ENCODE assay signal across 8 cellular contexts in genomic region chr2:231706731-231707624, GRCh38. TPM values are rescaled to one million over a fixed set of nuclear protein-coding genes. Genes with fewer than 3 reads are reported as not detected.
DNase-seq lines count a peak whose midpoint lies in the region; FAIRE-seq and TF ChIP-seq lines count a peak whose summit lies in the region.

No MANE protein-coding gene starts in this region.

- peaks cover 39% of the 10 kb centered on the region for H3F3A ChIP-seq in MM.1S (ENCODE audit: insufficient read depth, low read length)

- H4K20me1 ChIP-seq in MM.1S (ENCODE audit: insufficient read depth, low read length): peaks cover 26% of the 10 kb centered on the region

- H3K4me1 ChIP-seq in MM.1S (ENCODE audit: low read length): peaks cover 8% of the 10 kb centered on the region
- H3K4me1 ChIP-seq in neutrophil (ENCODE audit: control insufficient read depth in 1 of 2, insufficient read depth in 1 of 2, low read depth in 1 of 2, low read length in 1 of 2): peaks cover 33 to 40% of the 10 kb centered on the region in 2 experiments

- peak; percentile 83 for TF ChIP-seq CTCF in MM.1S (IDR thresholded peaks at IDR 0.05; ENCODE audit: low read length)
- TF ChIP-seq CTCF in neutrophil (IDR thresholded peaks at IDR 0.05): peak; percentile 83

- peaks cover 46% of the 10 kb centered on the region for H3K79me2 ChIP-seq in MM.1S (ENCODE audit: low read length)

- DNase-seq in GM03348 (ENCODE audit: low spot score) (peak; percentile 96), HCEC 1CT (peak; percentile 98), MM.1S (peak; percentile 98), SIG-M5 treated with dmso at 0.1 percent for 504 hours (lab: John Stamatoyannopoulos, UW; ENCODE audit: unreplicated experiment) (peak; percentile 96), frontal cortex (ENCODE audit: low spot score in 2 of 2) (peak; percentile 91), superior temporal gyrus (ENCODE audit: extremely low spot score) (peak; percentile 100)
- DNase-seq in activated naive CD4-positive, alpha-beta T cell treated with Interleukin-2 at 50 U/mL for 16 hours: peak; percentile 96

- peak; percentile 59 for FAIRE-seq in frontal cortex (lab: Jason Lieb, UNC)

- no peaks in the 10 kb centered on the region for H3K9me2 ChIP-seq in MM.1S (replicated peaks; ENCODE audit: insufficient read depth, low read length)

- H3K36me3 ChIP-seq in MM.1S (replicated peaks; ENCODE audit: insufficient read depth, low read length) (peaks cover 2% of the 10 kb centered on the region; the same call in 1 of the 2 replicates), neutrophil (no peaks in the 10 kb centered on the region)

- H3K27me3 ChIP-seq in MM.1S (replicated peaks; ENCODE audit: insufficient read depth, low read length) (no peaks in the 10 kb centered on the region), neutrophil (no peaks in the 10 kb centered on the region)

- H2AFZ ChIP-seq in MM.1S (ENCODE audit: low read length): peak overlapping the region; percentile 84

- H3K9me3 ChIP-seq in MM.1S (replicated peaks; ENCODE audit: insufficient read depth, low read length): no peaks in the 10 kb centered on the region
- H3K9me3 ChIP-seq in neutrophil: no peaks in the 10 kb centered on the region

- H3K4me3 ChIP-seq in MM.1S (ENCODE audit: low read length) (peak overlapping the region; percentile 95), neutrophil (ENCODE audit: low read depth in 1 of 2, low read length in 1 of 2) (peak overlapping the region; percentile 81 to 96)

- H3K27ac ChIP-seq in MM.1S (ENCODE audit: low read length) (peak overlapping the region; percentile 100), neutrophil (peak overlapping the region; percentile 97)

- peak overlapping the region; percentile 100 for H3K9ac ChIP-seq in MM.1S (ENCODE audit: low read length)

- H3K4me2 ChIP-seq in MM.1S (ENCODE audit: low read depth, low read length): peak overlapping the region; percentile 98

RNA-seq across cellular contexts. Expression of gene PTMA, which starts 1.3 kb away (rescaled TPM):
- total RNA-seq in frontal cortex: 958 TPM

Comparison
In these comparisons a context has a peak if more than half of its experiments do, and no peak if none do; other contexts are left out.
1. Peak in every context shown above with its lines: DNase-seq, H3K4me3 ChIP-seq and H3K27ac ChIP-seq.